In genomic region chr1:31643976-31644559, GRCh38 we compare ENCODE assay signal across 8 cellular contexts. TPM values are rescaled to one million over a fixed set of nuclear protein-coding genes. Genes with fewer than 3 reads are reported as not detected.
DNase-seq lines count a peak whose midpoint lies in the region; ATAC-seq, FAIRE-seq and TF ChIP-seq lines count a peak whose summit lies in the region.

No MANE protein-coding gene starts in this region.

- DNase-seq in GM06990 (ENCODE audit: extremely low read depth, insufficient read length) (no peak), choroid plexus epithelial cell (ENCODE audit: low read depth) (no peak), NCI-H524 (lab: John Stamatoyannopoulos, UW) (no peak), ureter (ENCODE audit: low spot score) (no peak), D721Med (ENCODE audit: insufficient read length, low spot score) (no peak)
- DNase-seq in natural killer cell treated with Interleukin-12 subunit alpha and Interleukin-12 subunit beta and Interleukin-15 and Interleukin-18, amount 100 ng/mL, for 72 hours (ENCODE audit: low spot score) = no peak

- H3K4me2 ChIP-seq in KMS-11 = peak overlapping the region; percentile 81

- H3K27me3 ChIP-seq in GM06990 (replicated peaks; ENCODE audit: control insufficient read depth, insufficient read depth, low read length) (no peaks in the 10 kb centered on the region), KMS-11 (ENCODE audit: insufficient read depth, low read depth) (no peaks in the 10 kb centered on the region)

- H3K4me3 ChIP-seq in GM06990 (replicated peaks; ENCODE audit: low read depth, low read length) (peak overlapping the region; percentile 72), KMS-11 (IDR thresholded peaks at IDR 0.05; ENCODE audit: insufficient read depth, low read depth, low read length) (peak overlapping the region; percentile 98), choroid plexus epithelial cell (ENCODE audit: low read depth, low read length) (peak overlapping the region; percentile 78)

- H3K4me1 ChIP-seq in KMS-11 (ENCODE audit: low read depth, poor library complexity, severe bottlenecking) = peaks cover 16% of the 10 kb centered on the region

- H3K36me3 ChIP-seq in GM06990 (ENCODE audit: control insufficient read depth, insufficient read depth, low read length) = peaks cover 2% of the 10 kb centered on the region
- H3K36me3 ChIP-seq in KMS-11 (ENCODE audit: insufficient read depth) = no peaks in the 10 kb centered on the region

- peaks cover 27 to 33% of the 10 kb centered on the region in 2 donors for H3K4me1 Mint-ChIP-seq in natural killer cell treated with Interleukin-12 subunit alpha and Interleukin-12 subunit beta and Interleukin-15 and Interleukin-18, amount 100 ng/mL, for 72 hours (ENCODE audit: low read depth in 2 of 2)

- H3K9ac ChIP-seq in KMS-11 = peak overlapping the region; percentile 94

- no peak for TF ChIP-seq CTCF in GM06990 (IDR thresholded peaks at IDR 0.05; ENCODE audit: insufficient read depth, low read length, poor library complexity, severe bottlenecking)
- no peak for TF ChIP-seq CTCF in KMS-11 (conservative IDR thresholded peaks at IDR 0.05; ENCODE audit: low read depth, low read length)
- TF ChIP-seq CTCF in choroid plexus epithelial cell (conservative IDR thresholded peaks at IDR 0.05; ENCODE audit: low read depth, low read length) = no peak
- TF ChIP-seq CTCF in D721Med (IDR thresholded peaks at IDR 0.05; ENCODE audit: insufficient read depth, missing control alignments) = no peak

- peaks cover 6% of the 10 kb centered on the region for H3K9me3 Mint-ChIP-seq in natural killer cell treated with Interleukin-12 subunit alpha and Interleukin-12 subunit beta and Interleukin-15 and Interleukin-18, amount 100 ng/mL, for 72 hours

- ATAC-seq in natural killer cell treated with Interleukin-12 subunit alpha and Interleukin-12 subunit beta and Interleukin-15 and Interleukin-18, amount 100 ng/mL, for 72 hours = peak; percentile 73
- no peak for ATAC-seq in HG03045 (IDR thresholded peaks at IDR 0.05; ENCODE audit: unreplicated experiment)

- peak overlapping the region; percentile 92 for H3K4me3 Mint-ChIP-seq in natural killer cell treated with Interleukin-12 subunit alpha and Interleukin-12 subunit beta and Interleukin-15 and Interleukin-18, amount 100 ng/mL, for 72 hours

- peaks cover 32% of the 10 kb centered on the region; the same call in 1 of the 2 replicates for H3K79me2 ChIP-seq in KMS-11 (ENCODE audit: insufficient read depth, low read depth)

- H4K20me1 ChIP-seq in KMS-11 (ENCODE audit: insufficient read depth) = no peaks in the 10 kb centered on the region; the same call in 1 of the 2 replicates

- no peaks in the 10 kb centered on the region for H3K27me3 Mint-ChIP-seq in natural killer cell treated with Interleukin-12 subunit alpha and Interleukin-12 subunit beta and Interleukin-15 and Interleukin-18, amount 100 ng/mL, for 72 hours

- peaks cover 7% of the 10 kb centered on the region for H3K36me3 Mint-ChIP-seq in natural killer cell treated with Interleukin-12 subunit alpha and Interleukin-12 subunit beta and Interleukin-15 and Interleukin-18, amount 100 ng/mL, for 72 hours

- peak overlapping the region; percentile 87 to 96 for H3K27ac Mint-ChIP-seq in natural killer cell treated with Interleukin-12 subunit alpha and Interleukin-12 subunit beta and Interleukin-15 and Interleukin-18, amount 100 ng/mL, for 72 hours

- peak overlapping the region; percentile 97 for H2AFZ ChIP-seq in KMS-11 (ENCODE audit: low read depth)

- H3K27ac ChIP-seq in KMS-11 = peak overlapping the region; percentile 85

- no peak for FAIRE-seq in D721Med (lab: Jason Lieb, UNC)

RNA-seq across cellular contexts. Expression of gene PEF1, which starts 0.6 kb away (rescaled TPM):
- total RNA-seq in natural killer cell treated with Interleukin-12 subunit alpha and Interleukin-12 subunit beta and Interleukin-15 and Interleukin-18, amount 100 ng/mL, for 72 hours = 10 to 100 TPM; 45.5 to 55.9 TPM
- 76.9 TPM for total RNA-seq in ureter

RNA-seq across cellular contexts. Expression of gene HCRTR1, which starts 26.6 kb away (rescaled TPM):
- not detected for total RNA-seq in natural killer cell treated with Interleukin-12 subunit alpha and Interleukin-12 subunit beta and Interleukin-15 and Interleukin-18, amount 100 ng/mL, for 72 hours
- not detected for total RNA-seq in ureter

RNA-seq across cellular contexts. Expression of gene COL16A1, which starts 59.7 kb away (rescaled TPM):
- 1 to 10 TPM in 1 of 2 donors, under 1 TPM in 1; 0.73 to 1.6 TPM for total RNA-seq in natural killer cell treated with Interleukin-12 subunit alpha and Interleukin-12 subunit beta and Interleukin-15 and Interleukin-18, amount 100 ng/mL, for 72 hours
- 110 TPM for total RNA-seq in ureter

Comparison
In these comparisons a context has a peak if more than half of its experiments do, and no peak if none do; other contexts are left out.
1. RNA of gene COL16A1, which starts 59.7 kb away (total RNA-seq): 110 TPM in ureter (single experiment); 0.73 to 1.6 TPM in natural killer cell treated with Interleukin-12 subunit alpha and Interleukin-12 subunit beta and Interleukin-15 and Interleukin-18, amount 100 ng/mL, for 72 hours; every median in the first group is over 10 times any median in the second.
2. Peak in every context shown above with its lines, with median percentiles within 50 percentile points of each other: H3K4me3 ChIP-seq.